ENCODE assay signal across 8 cellular contexts in the genomic region with DNA sequence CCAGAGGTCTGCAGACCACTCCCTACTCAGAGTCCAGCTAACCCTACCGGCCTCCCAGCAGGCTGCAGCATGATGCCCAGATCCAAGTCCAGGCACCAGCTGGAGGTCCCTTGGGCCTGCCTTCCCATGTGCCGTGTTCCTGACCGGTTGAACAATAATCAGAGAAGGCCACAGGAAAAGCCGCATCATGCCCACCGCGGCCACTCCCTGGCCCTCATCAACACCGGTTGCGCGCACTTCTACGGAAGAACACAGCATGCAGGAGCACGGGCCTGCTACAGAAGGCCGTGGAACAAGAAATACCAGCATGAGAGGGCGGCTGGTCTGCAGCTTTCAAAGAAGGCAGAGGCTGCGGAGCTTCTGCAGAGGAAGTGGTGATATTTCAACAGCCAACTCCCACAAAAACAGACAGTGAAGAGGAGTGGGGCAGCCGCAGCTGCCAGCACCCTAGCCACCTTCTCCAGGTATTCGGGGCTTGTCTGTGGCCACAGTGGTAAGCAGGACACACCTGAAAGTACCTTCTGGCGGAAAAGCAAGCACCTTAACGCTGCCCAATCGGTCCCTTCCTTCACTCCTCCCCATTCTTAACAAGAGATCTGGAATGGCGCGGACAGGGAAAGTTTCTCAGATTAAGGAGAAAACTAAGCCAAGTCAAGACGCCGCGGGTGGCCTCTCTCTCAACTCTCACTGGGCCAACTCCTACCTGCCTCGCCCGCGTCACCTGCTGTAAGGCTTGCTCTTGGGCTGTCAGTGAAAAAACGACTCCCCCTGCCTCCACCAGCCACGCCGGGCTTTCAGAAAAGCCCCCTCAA. TPM values are rescaled to one million over a fixed set of nuclear protein-coding genes. Genes with fewer than 3 reads are reported as not detected.
DNase-seq lines count a peak whose midpoint lies in the region; ATAC-seq and TF ChIP-seq lines count a peak whose summit lies in the region.

No MANE protein-coding gene starts in this region.

- no peak overlapping the region for H3K9ac ChIP-seq in colonic mucosa (ENCODE audit: low read depth in 2 of 2, low read length in 2 of 2)

- H3K27ac ChIP-seq in colonic mucosa, result no peak overlapping the region

- ATAC-seq in HG03571 (IDR thresholded peaks at IDR 0.05; ENCODE audit: unreplicated experiment), result no peak
- ATAC-seq in HG02970 (IDR thresholded peaks at IDR 0.05; ENCODE audit: low FRiP score, unreplicated experiment), result no peak

- intact Hi-C loops in colonic mucosa (cut with DNase I), result no loop called here

- peak overlapping the region; percentile 40 for H3K4me3 ChIP-seq in colonic mucosa
- peak overlapping the region; percentile 84 for H3K4me3 ChIP-seq in neuron (ENCODE audit: low read length)

- peaks cover 12% of the 10 kb centered on the region for H3K27me3 ChIP-seq in colonic mucosa
- no peaks in the 10 kb centered on the region for H3K27me3 ChIP-seq in neuron (ENCODE audit: insufficient read depth, low read length)

- H3K9me3 ChIP-seq in colonic mucosa (no peaks in the 10 kb centered on the region), neuron (ENCODE audit: low read length) (no peaks in the 10 kb centered on the region)

- H3K4me1 ChIP-seq in colonic mucosa, result peaks cover 4% of the 10 kb centered on the region
- peaks cover 71% of the 10 kb centered on the region for H3K4me1 ChIP-seq in neuron (ENCODE audit: insufficient read depth, low read length)

- no peak for TF ChIP-seq CTCF in colonic mucosa (IDR thresholded peaks at IDR 0.05)

- DNase-seq in ELF-1 (ENCODE audit: low read depth, low spot score) (peak; percentile 68), NCI-H146 treated with DMSO at 0.1 percent for 48 hours (lab: John Stamatoyannopoulos, UW; ENCODE audit: unreplicated experiment) (peak; percentile 13), colonic mucosa (peak; percentile 24), HPDE6-E6E7 (ENCODE audit: extremely low spot score) (no peak)
- no peak for DNase-seq in activated CD8-positive, alpha-beta memory T cell treated with anti-CD3 and anti-CD28 coated beads for 24 hours

- no peak overlapping the region for H2AFZ ChIP-seq in neuron (ENCODE audit: low read depth, low read length)

- H3K36me3 ChIP-seq in colonic mucosa (no peaks in the 10 kb centered on the region), neuron (ENCODE audit: insufficient read depth, low read length) (no peaks in the 10 kb centered on the region)

RNA-seq across cellular contexts. Expression of gene PGBD5, which starts 1.5 kb away (rescaled TPM):
- 10 to 100 TPM in 1 of 2 donors, 1 to 10 TPM in 1; 6.4 to 14.8 TPM for total RNA-seq in colonic mucosa

Comparison
In these comparisons a context has a peak if more than half of its experiments do, and no peak if none do; other contexts are left out.
1. DNase-seq: peak in ELF-1 (single experiment), NCI-H146 treated with DMSO at 0.1 percent for 48 hours (single experiment) and colonic mucosa (single experiment); none in HPDE6-E6E7 (single experiment) and activated CD8-positive, alpha-beta memory T cell treated with anti-CD3 and anti-CD28 coated beads for 24 hours (single experiment).